ENCODE assay signal across 8 cellular contexts in genomic region chr1:74733616-74734484, GRCh38. TPM values are rescaled to one million over a fixed set of nuclear protein-coding genes. Genes with fewer than 3 reads are reported as not detected.
DNase-seq lines count a peak whose midpoint lies in the region; ATAC-seq and TF ChIP-seq lines count a peak whose summit lies in the region.

No MANE protein-coding gene starts in this region.

- peaks cover 7% of the 10 kb centered on the region for H3K4me1 Mint-ChIP-seq in chondrocyte (ENCODE audit: low read depth)

- TF ChIP-seq CTCF in chondrocyte (IDR thresholded peaks at IDR 0.05) (peak; percentile 80), kidney epithelial cell (IDR thresholded peaks at IDR 0.05; ENCODE audit: insufficient read depth, low read length, poor library complexity, severe bottlenecking) (peak; percentile 78)

- peak overlapping the region; percentile 78 for H3K4me3 Mint-ChIP-seq in chondrocyte (ENCODE audit: unreplicated experiment)

- peak overlapping the region; percentile 95 for H3K27ac Mint-ChIP-seq in chondrocyte (ENCODE audit: unreplicated experiment)

- no peaks in the 10 kb centered on the region for H3K36me3 Mint-ChIP-seq in chondrocyte (ENCODE audit: low read depth)

- H3K4me3 ChIP-seq in kidney epithelial cell (ENCODE audit: low read depth, low read length), result peak overlapping the region; percentile 58

- ATAC-seq in GM18511 (IDR thresholded peaks at IDR 0.05; ENCODE audit: unreplicated experiment) (peak; percentile 54), HG03025 (IDR thresholded peaks at IDR 0.05; ENCODE audit: low FRiP score, unreplicated experiment) (peak; percentile 61)

- no peaks in the 10 kb centered on the region for H3K27me3 ChIP-seq in kidney epithelial cell (ENCODE audit: control insufficient read depth, insufficient read depth, low read length)

- DNase-seq in AML-193 (lab: John Stamatoyannopoulos, UW) (peak; percentile 74 to 75), NCI-H146 (lab: John Stamatoyannopoulos, UW) (peak; percentile 77), SW 1271 (lab: John Stamatoyannopoulos, UW) (peak; percentile 40 to 78), chondrocyte (ENCODE audit: low spot score) (no peak), kidney epithelial cell (ENCODE audit: low read depth) (peak; percentile 56)
- peak; percentile 31 for DNase-seq in stimulated activated CD8-positive, alpha-beta memory T cell treated with anti-CD3 and anti-CD28 coated beads, Interleukin-4, amount 100 ng/mL, for 48 hours

- H3K36me3 ChIP-seq in kidney epithelial cell (ENCODE audit: control insufficient read depth, insufficient read depth, low read length), result peaks cover 2% of the 10 kb centered on the region

- H3K27me3 Mint-ChIP-seq in chondrocyte (ENCODE audit: low read depth), result no peaks in the 10 kb centered on the region

- H3K9me3 Mint-ChIP-seq in chondrocyte (ENCODE audit: low read depth), result peaks cover 6% of the 10 kb centered on the region

RNA-seq across cellular contexts. Expression of gene TYW3, which starts 0.9 kb away (rescaled TPM):
- 3.6 to 7.3 TPM (median 4.3 TPM) in 3 replicates for total RNA-seq in chondrocyte
- total RNA-seq in kidney epithelial cell, result 8.6 and 9.5 TPM in 2 replicates

RNA-seq across cellular contexts. Expression of gene CRYZ, which starts 1.0 kb away (rescaled TPM):
- total RNA-seq in chondrocyte (4.8 to 8.5 TPM (median 6.7 TPM) in 3 replicates), kidney epithelial cell (38.0 and 38.4 TPM in 2 replicates)
